Comparison of ENCODE assay signal across 8 cellular contexts in the genomic region with DNA sequence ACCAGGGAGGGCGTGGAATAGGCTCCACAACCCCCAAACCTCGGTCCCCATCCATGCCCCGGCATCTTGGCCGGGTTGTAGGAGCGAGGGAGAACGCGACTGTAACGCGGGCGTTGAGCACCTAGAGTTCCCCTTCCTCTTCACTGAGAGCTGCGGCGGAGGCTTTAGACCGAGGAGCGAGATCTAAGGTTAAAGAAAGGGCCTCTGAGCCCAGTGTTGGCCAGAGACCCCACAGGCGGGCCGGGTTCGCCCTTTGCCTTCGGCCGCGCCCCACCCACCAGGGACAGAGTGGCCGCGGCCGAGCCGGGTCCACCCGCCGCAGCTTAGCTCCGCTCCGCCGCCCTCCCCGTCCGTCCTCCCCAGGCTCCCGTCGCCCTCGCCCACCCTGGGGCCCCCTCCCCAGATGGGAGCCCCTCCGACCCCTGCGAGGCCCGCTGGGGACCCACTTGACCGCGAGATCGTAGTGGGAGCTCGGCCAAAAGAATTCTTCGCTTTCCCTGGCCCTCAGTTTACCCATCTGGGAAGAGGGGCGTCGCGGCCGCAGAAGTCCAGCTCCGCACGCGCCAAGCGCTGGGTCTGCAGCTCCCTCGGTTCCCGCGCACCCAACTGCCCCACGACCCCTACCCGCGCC. TPM values are rescaled to one million over a fixed set of nuclear protein-coding genes. Genes with fewer than 3 reads are reported as not detected.
A peak's percentile ranks its signal among the peaks of the same experiment; 100 is the strongest.
DNase-seq lines count a peak whose midpoint lies in the region; ATAC-seq and TF ChIP-seq lines count a peak whose summit lies in the region.

No MANE protein-coding gene starts in this region.

- no peak for ATAC-seq in HG02884 (IDR thresholded peaks at IDR 0.05; ENCODE audit: unreplicated experiment)

- peaks cover 7% of the 10 kb centered on the region for H3K4me1 Mint-ChIP-seq in T-helper 1 cell treated with Interleukin-12 subunit alpha and Interleukin-12 subunit beta and Interleukin-4 antibody, amounts not matched to agents 30 μg/mL and 1 μg/mL, for 36 hours (ENCODE audit: low read depth)
- peaks cover 13% of the 10 kb centered on the region for H3K4me1 Mint-ChIP-seq in activated T-helper 1 cell treated with anti-CD3 and anti-CD28 coated beads, Interleukin-12 subunit alpha, Interleukin-12 subunit beta, Interleukin-2, Interleukin-4 antibody, amounts not matched to agents 30 ng/mL and 10 ng/mL and 1 ng/mL, durations not matched to agents 14 hours and 24 hours and 36 hours (ENCODE audit: low read depth)
- H3K4me1 Mint-ChIP-seq in immature natural killer cell: peaks cover 14 to 16% of the 10 kb centered on the region in 2 donors

- H3K27ac ChIP-seq in suprapubic skin (peak overlapping the region; percentile 89), WERI-Rb-1 (no peak overlapping the region)

- no peaks in the 10 kb centered on the region for H3K9me3 ChIP-seq in suprapubic skin
- peaks cover 15% of the 10 kb centered on the region for H3K9me3 ChIP-seq in WERI-Rb-1 (ENCODE audit: severe bottlenecking)

- H3K4me3 Mint-ChIP-seq in T-helper 1 cell treated with Interleukin-12 subunit alpha and Interleukin-12 subunit beta and Interleukin-4 antibody, amounts not matched to agents 30 μg/mL and 1 μg/mL, for 36 hours: peak overlapping the region; percentile 58
- peak overlapping the region; percentile 71 for H3K4me3 Mint-ChIP-seq in activated T-helper 1 cell treated with anti-CD3 and anti-CD28 coated beads, Interleukin-12 subunit alpha, Interleukin-12 subunit beta, Interleukin-2, Interleukin-4 antibody, amounts not matched to agents 30 ng/mL and 10 ng/mL and 1 ng/mL, durations not matched to agents 14 hours and 24 hours and 36 hours
- H3K4me3 Mint-ChIP-seq in immature natural killer cell: peak overlapping the region; percentile 48 to 76 (median 64)

- 22% methylated on average over 54 of the region's 56 CpGs for WGBS in suprapubic skin

- no peak overlapping the region for H3K27ac Mint-ChIP-seq in T-helper 1 cell treated with Interleukin-12 subunit alpha and Interleukin-12 subunit beta and Interleukin-4 antibody, amounts not matched to agents 30 μg/mL and 1 μg/mL, for 36 hours
- H3K27ac Mint-ChIP-seq in activated T-helper 1 cell treated with anti-CD3 and anti-CD28 coated beads, Interleukin-12 subunit alpha, Interleukin-12 subunit beta, Interleukin-2, Interleukin-4 antibody, amounts not matched to agents 30 ng/mL and 10 ng/mL and 1 ng/mL, durations not matched to agents 14 hours and 24 hours and 36 hours: no peak overlapping the region
- no peak overlapping the region for H3K27ac Mint-ChIP-seq in immature natural killer cell

- peaks cover 6% of the 10 kb centered on the region for H3K36me3 Mint-ChIP-seq in T-helper 1 cell treated with Interleukin-12 subunit alpha and Interleukin-12 subunit beta and Interleukin-4 antibody, amounts not matched to agents 30 μg/mL and 1 μg/mL, for 36 hours (ENCODE audit: low read depth)
- no peaks in the 10 kb centered on the region for H3K36me3 Mint-ChIP-seq in activated T-helper 1 cell treated with anti-CD3 and anti-CD28 coated beads, Interleukin-12 subunit alpha, Interleukin-12 subunit beta, Interleukin-2, Interleukin-4 antibody, amounts not matched to agents 30 ng/mL and 10 ng/mL and 1 ng/mL, durations not matched to agents 14 hours and 24 hours and 36 hours (ENCODE audit: low read depth)
- H3K36me3 Mint-ChIP-seq in immature natural killer cell: peaks cover 0 to 6% (median 4%) of the 10 kb centered on the region in 3 donors

- peaks cover 8% of the 10 kb centered on the region for H3K9me3 Mint-ChIP-seq in T-helper 1 cell treated with Interleukin-12 subunit alpha and Interleukin-12 subunit beta and Interleukin-4 antibody, amounts not matched to agents 30 μg/mL and 1 μg/mL, for 36 hours
- peaks cover 6% of the 10 kb centered on the region for H3K9me3 Mint-ChIP-seq in activated T-helper 1 cell treated with anti-CD3 and anti-CD28 coated beads, Interleukin-12 subunit alpha, Interleukin-12 subunit beta, Interleukin-2, Interleukin-4 antibody, amounts not matched to agents 30 ng/mL and 10 ng/mL and 1 ng/mL, durations not matched to agents 14 hours and 24 hours and 36 hours
- H3K9me3 Mint-ChIP-seq in immature natural killer cell: peaks cover 0 to 11% (median 3%) of the 10 kb centered on the region in 6 donors

- no peak for TF ChIP-seq EP300 in suprapubic skin (IDR thresholded peaks at IDR 0.05)

- TF ChIP-seq POLR2A in suprapubic skin (IDR thresholded peaks at IDR 0.05): no peak

- intact Hi-C loops in activated T-helper 1 cell treated with anti-CD3 and anti-CD28 coated beads, Interleukin-12 subunit alpha, Interleukin-12 subunit beta, Interleukin-2, Interleukin-4 antibody, amounts not matched to agents 30 ng/mL and 10 ng/mL and 1 ng/mL, durations not matched to agents 14 hours and 24 hours and 36 hours (cut with micrococcal nuclease): no loop called here

- peaks cover 44% of the 10 kb centered on the region for H3K4me1 ChIP-seq in suprapubic skin

- TF ChIP-seq CTCF in suprapubic skin (IDR thresholded peaks at IDR 0.05): no peak
- no peak for TF ChIP-seq CTCF in WERI-Rb-1 (IDR thresholded peaks at IDR 0.05; ENCODE audit: low read depth, low read length)

- H3K4me3 ChIP-seq in suprapubic skin: peak overlapping the region; percentile 59
- no peak overlapping the region for H3K4me3 ChIP-seq in WERI-Rb-1 (ENCODE audit: low read depth, low read length)

- no peaks in the 10 kb centered on the region for H3K36me3 ChIP-seq in suprapubic skin
- no peaks in the 10 kb centered on the region for H3K36me3 ChIP-seq in WERI-Rb-1

- DNase-seq in T-helper 1 cell (no peak), immature natural killer cell (no peak), suprapubic skin (ENCODE audit: low spot score in 2 of 2) (no peak), WERI-Rb-1 (no peak), A172 (ENCODE audit: low spot score) (no peak)
- DNase-seq in activated T-helper 1 cell treated with anti-CD3 and anti-CD28 coated beads, Interleukin-12 subunit alpha, Interleukin-12 subunit beta, Interleukin-2, Interleukin-4 antibody, amounts not matched to agents 30 ng/mL and 10 ng/mL and 1 ng/mL, durations not matched to agents 14 hours and 24 hours and 36 hours (ENCODE audit: low spot score): no peak

- H3K27me3 Mint-ChIP-seq in T-helper 1 cell treated with Interleukin-12 subunit alpha and Interleukin-12 subunit beta and Interleukin-4 antibody, amounts not matched to agents 30 μg/mL and 1 μg/mL, for 36 hours (ENCODE audit: low read depth): peaks cover 45% of the 10 kb centered on the region
- H3K27me3 Mint-ChIP-seq in activated T-helper 1 cell treated with anti-CD3 and anti-CD28 coated beads, Interleukin-12 subunit alpha, Interleukin-12 subunit beta, Interleukin-2, Interleukin-4 antibody, amounts not matched to agents 30 ng/mL and 10 ng/mL and 1 ng/mL, durations not matched to agents 14 hours and 24 hours and 36 hours (ENCODE audit: insufficient read depth): peaks cover 40% of the 10 kb centered on the region
- peaks cover 9 to 32% (median 23%) of the 10 kb centered on the region in 3 donors for H3K27me3 Mint-ChIP-seq in immature natural killer cell (ENCODE audit: low read depth in 3 of 3)

- H3K27me3 ChIP-seq in suprapubic skin: peaks cover 10% of the 10 kb centered on the region
- no peaks in the 10 kb centered on the region for H3K27me3 ChIP-seq in WERI-Rb-1 (ENCODE audit: insufficient read depth, low read depth, severe bottlenecking)

RNA-seq across cellular contexts. Expression of a gene that starts 0.4 kb away (rescaled TPM):
- 0.44 and 0.67 TPM in 2 replicates for total RNA-seq in activated T-helper 1 cell treated with anti-CD3 and anti-CD28 coated beads, Interleukin-12 subunit alpha, Interleukin-12 subunit beta, Interleukin-2, Interleukin-4 antibody, amounts not matched to agents 30 ng/mL and 10 ng/mL and 1 ng/mL, durations not matched to agents 14 hours and 24 hours and 36 hours
- polyA plus RNA-seq in immature natural killer cell: 1 to 10 TPM in 1 of 3 donors, under 1 TPM in 2; 0.42 to 4.3 (median 0.59) TPM
- 10 to 100 TPM; 14.2 to 25.1 (median 19.0) TPM for total RNA-seq in suprapubic skin
- total RNA-seq in A172 (2014; rRNA removed; shearing (Covaris generic)): 1.7 and 3.6 TPM in 2 replicates

RNA-seq across cellular contexts. Expression of a gene that starts 38.1 kb away (rescaled TPM):
- total RNA-seq in activated T-helper 1 cell treated with anti-CD3 and anti-CD28 coated beads, Interleukin-12 subunit alpha, Interleukin-12 subunit beta, Interleukin-2, Interleukin-4 antibody, amounts not matched to agents 30 ng/mL and 10 ng/mL and 1 ng/mL, durations not matched to agents 14 hours and 24 hours and 36 hours: 0.10 TPM in 1 of 2 replicates, not detected in the other
- not detected for polyA plus RNA-seq in immature natural killer cell
- total RNA-seq in suprapubic skin: 1 to 10 TPM in 1 of 4 donors, not detected in 3; 1.1 TPM
- total RNA-seq in A172 (2014; rRNA removed; shearing (Covaris generic)): not detected in 2 replicates
